Comparison of ENCODE assay signal across 20 cellular contexts in the genomic region with DNA sequence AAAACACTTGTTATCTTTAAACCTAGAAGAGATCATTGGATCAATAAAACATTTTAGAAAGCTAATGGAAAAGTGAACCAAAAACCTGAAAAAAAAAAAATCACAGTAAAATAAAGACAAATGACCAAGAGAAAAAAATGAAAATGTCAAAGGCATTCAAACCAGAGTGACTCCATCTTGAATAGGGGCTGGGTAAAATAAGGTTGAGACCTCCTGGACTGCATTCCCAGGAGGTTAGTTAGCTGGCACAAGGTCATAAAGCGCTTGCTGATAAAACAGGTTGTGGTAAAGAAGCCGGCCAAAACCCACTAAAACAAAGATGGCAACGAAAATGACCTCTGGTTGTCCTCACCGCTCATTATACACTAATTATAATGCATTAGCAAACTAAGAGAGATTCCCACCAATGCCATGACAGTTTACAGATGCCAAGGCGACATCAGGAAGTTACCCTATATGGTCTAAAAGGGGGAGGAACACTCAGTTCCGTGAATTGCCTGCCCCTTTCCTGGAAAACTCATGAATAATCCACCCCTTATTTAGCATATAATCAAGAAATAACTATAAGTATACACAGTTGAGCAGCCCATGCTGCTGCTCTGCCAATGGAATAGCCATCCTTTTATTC.
DNase-seq lines count a peak whose midpoint lies in the region; ATAC-seq, FAIRE-seq and TF ChIP-seq lines count a peak whose summit lies in the region.
"Had no signal": no experiment of that assay in that cellular context is flagged by ENCODE, and none has a peak within 500 bp of the region (broad histone marks: within the 10 kb centered on the region; RNA-seq: fewer than 3 reads in every experiment).

No MANE protein-coding gene starts in this region.

- no peak for TF ChIP-seq RAD21 in SK-N-SH (IDR thresholded peaks at IDR 0.05; ENCODE audit: low read length)

- H3K4me2 ChIP-seq in SK-N-SH (no peak overlapping the region), Karpas-422 (ENCODE audit: low read depth, low read length, poor library complexity, severe bottlenecking) (no peak overlapping the region), astrocyte (ENCODE audit: low read length) (no peak overlapping the region)
- H3K4me2 ChIP-seq: GM23338 had no signal

- H3K4me1 ChIP-seq in SK-N-SH (ENCODE audit: control insufficient read depth in 1 of 2, insufficient read depth in 2 of 2, low read depth in 1 of 2, low read length in 1 of 2) (no peaks in the 10 kb centered on the region), Karpas-422 (ENCODE audit: low read length) (peaks cover 5% of the 10 kb centered on the region), astrocyte (ENCODE audit: insufficient read depth, low read length) (peaks cover 15% of the 10 kb centered on the region), BE2C (no peaks in the 10 kb centered on the region)

- no peaks in the 10 kb centered on the region for H4K20me1 ChIP-seq in SK-N-SH (ENCODE audit: insufficient read depth)
- no peaks in the 10 kb centered on the region for H4K20me1 ChIP-seq in Karpas-422 (ENCODE audit: insufficient read depth, low read depth, low read length)
- H4K20me1 ChIP-seq in astrocyte (ENCODE audit: insufficient read depth, low read length) = no peaks in the 10 kb centered on the region

- H3K9me3 Mint-ChIP-seq in astrocyte (ENCODE audit: unreplicated experiment) = no peaks in the 10 kb centered on the region
- H3K9me3 Mint-ChIP-seq: GM23338, IgD-negative memory B cell had no signal

- H3K27me3 Mint-ChIP-seq in astrocyte (ENCODE audit: low read depth, unreplicated experiment) = peaks cover 3% of the 10 kb centered on the region

- H3K27ac Mint-ChIP-seq in astrocyte (ENCODE audit: unreplicated experiment) = no peak overlapping the region
- H3K27ac Mint-ChIP-seq: GM23338, IgD-negative memory B cell had no signal

- H3K9me3 ChIP-seq in SK-N-SH = no peaks in the 10 kb centered on the region
- no peaks in the 10 kb centered on the region for H3K9me3 ChIP-seq in Karpas-422 (ENCODE audit: low read length)
- H3K9me3 ChIP-seq in astrocyte (ENCODE audit: insufficient read depth, low read depth, low read length) = no peaks in the 10 kb centered on the region
- H3K9me3 ChIP-seq in BE2C = no peaks in the 10 kb centered on the region

- no peaks in the 10 kb centered on the region for H3K9me2 ChIP-seq in SK-N-SH
- no peaks in the 10 kb centered on the region for H3K9me2 ChIP-seq in Karpas-422 (replicated peaks; ENCODE audit: insufficient read depth, low read length)

- H3K79me2 ChIP-seq in SK-N-SH (ENCODE audit: insufficient read depth) (no peaks in the 10 kb centered on the region), Karpas-422 (ENCODE audit: low read length) (no peaks in the 10 kb centered on the region), astrocyte (ENCODE audit: insufficient read depth, low read length) (no peaks in the 10 kb centered on the region)

- CTCF ChIA-PET in SK-N-SH (lab: Yijun Ruan, JAX) = interaction anchor here (0.8 to 1.9 kb wide), 2 partner anchors 14 kb away, joined by 3 to 7 read pairs; no protein-coding TSS in a partner anchor

- H2AFZ ChIP-seq in SK-N-SH (ENCODE audit: low read depth) = no peak overlapping the region
- H2AFZ ChIP-seq in Karpas-422 (ENCODE audit: low read length) = no peak overlapping the region
- H2AFZ ChIP-seq in astrocyte (ENCODE audit: low read depth, low read length) = no peak overlapping the region
- H2AFZ ChIP-seq: GM23338 had no signal

- no peak for TF ChIP-seq EP300 in SK-N-SH (IDR thresholded peaks at IDR 0.05; ENCODE audit: borderline replicate concordance in 1 of 2, low read depth in 1 of 2, low read length in 1 of 2)

- no peak for DNase-seq in SK-N-SH
- peak; percentile 49 for DNase-seq in Karpas-422
- DNase-seq in astrocyte (ENCODE audit: low read depth) = peak; percentile 56
- DNase-seq in GM19238 (ENCODE audit: insufficient read length, low spot score) = no peak
- no peak for DNase-seq in SHP77 treated with DMSO at 0.1 percent for 48 hours (lab: John Stamatoyannopoulos, UW)
- DNase-seq in BE2C = no peak
- DNase-seq: ACHN; EL; NCI-H1105; NCI-H1694 treated with DMSO at 0.1 percent for 48 hours; NCI-H2227 treated with DMSO at 0.1 percent for 48 hours; NCI-H510A treated with DMSO at 0.1 percent for 48 hours; NK-92 treated with Interleukin-12 subunit alpha and Interleukin-12 subunit beta, amount 100 ng/mL, for 24 hours; SHP77 had no signal

- no peak for FAIRE-seq in astrocyte (lab: Jason Lieb, UNC)
- FAIRE-seq: GM12891, HTR-8/SVneo had no signal

- ATAC-seq in SK-N-SH treated with all-trans-retinoic acid at 6 μM for 48 hours = no peak
- ATAC-seq: GM23338 had no signal

- H3K36me3 Mint-ChIP-seq in astrocyte (ENCODE audit: low read depth, unreplicated experiment) = no peaks in the 10 kb centered on the region
- H3K36me3 Mint-ChIP-seq: IgD-negative memory B cell had no signal

- 55% methylated on average over 6 of the region's 6 CpGs for WGBS in SK-N-SH (ENCODE audit: low lambda C conversion rate)

- H3K36me3 ChIP-seq in SK-N-SH (replicated peaks in 1 of 2; ENCODE audit: control insufficient read depth in 1 of 2, insufficient read depth in 2 of 2, low read length in 1 of 2) = no peaks in the 10 kb centered on the region
- no peaks in the 10 kb centered on the region for H3K36me3 ChIP-seq in Karpas-422 (ENCODE audit: insufficient read depth, low read length)
- H3K36me3 ChIP-seq in astrocyte (ENCODE audit: insufficient read depth, low read length) = no peaks in the 10 kb centered on the region
- H3K36me3 ChIP-seq in BE2C = no peaks in the 10 kb centered on the region

- H3K9ac ChIP-seq in SK-N-SH (no peak overlapping the region), Karpas-422 (ENCODE audit: low read length) (no peak overlapping the region), astrocyte (ENCODE audit: low read length) (no peak overlapping the region)

- peaks cover 23% of the 10 kb centered on the region for H3K4me1 Mint-ChIP-seq in astrocyte (ENCODE audit: low read depth, unreplicated experiment)

- H3K27ac ChIP-seq in SK-N-SH (ENCODE audit: low read depth in 2 of 2, low read length in 1 of 2) (no peak overlapping the region), Karpas-422 (ENCODE audit: low read length) (no peak overlapping the region), astrocyte (ENCODE audit: low read depth, low read length) (no peak overlapping the region)
- H3K27ac ChIP-seq: C4-2B had no signal

- no peaks in the 10 kb centered on the region for H3F3A ChIP-seq in SK-N-SH (replicated peaks; ENCODE audit: insufficient read depth)

- no peak overlapping the region for H3K4me3 Mint-ChIP-seq in astrocyte (ENCODE audit: unreplicated experiment)
- H3K4me3 Mint-ChIP-seq: GM23338, IgD-negative memory B cell had no signal

- H3K27me3 ChIP-seq in SK-N-SH (ENCODE audit: insufficient read depth) = no peaks in the 10 kb centered on the region
- H3K27me3 ChIP-seq in Karpas-422 (ENCODE audit: low read length) = no peaks in the 10 kb centered on the region
- H3K27me3 ChIP-seq in astrocyte (ENCODE audit: insufficient read depth, low read length) = no peaks in the 10 kb centered on the region
- no peaks in the 10 kb centered on the region for H3K27me3 ChIP-seq in BE2C

- H3K4me3 ChIP-seq in SK-N-SH (ENCODE audit: low read depth in 2 of 2, low read length in 1 of 2) = no peak overlapping the region
- no peak overlapping the region for H3K4me3 ChIP-seq in Karpas-422 (ENCODE audit: low read length)
- no peak overlapping the region for H3K4me3 ChIP-seq in astrocyte (ENCODE audit: insufficient read depth, low read depth, low read length)
- H3K4me3 ChIP-seq in BE2C (ENCODE audit: low read depth, low read length) = no peak overlapping the region
- H3K4me3 ChIP-seq: GM23338 had no signal

- TF ChIP-seq CTCF in SK-N-SH (IDR thresholded peaks at IDR 0.05) = no peak
- TF ChIP-seq CTCF in astrocyte (IDR thresholded peaks at IDR 0.05; ENCODE audit: insufficient read depth, low read depth, low read length) = no peak
- no peak for TF ChIP-seq CTCF in BE2C (IDR thresholded peaks at IDR 0.05; ENCODE audit: low read depth, low read length)

- POLR2A ChIA-PET in SK-N-SH (lab: Yijun Ruan, JAX) = no interaction called here

TF ChIP-seq in SK-N-SH treated with all-trans-retinoic acid at 6 μM for 48 hours, 23 proteins besides CTCF, POLR2A, EP300 and RAD21 (continues in another document):
- TF ChIP-seq CSDC2 (CRISPR knock-in tag; IDR thresholded peaks at IDR 0.05) (peak; percentile 85; the same call in 1 of the 2 replicates), ZC3H10 (CRISPR knock-in tag; IDR thresholded peaks at IDR 0.05) (no peak), RARB (CRISPR knock-in tag; IDR thresholded peaks at IDR 0.05) (no peak), ARNTL (CRISPR knock-in tag; IDR thresholded peaks at IDR 0.05; ENCODE audit: borderline replicate concordance, low read depth) (no peak), SNAI2 (CRISPR knock-in tag; IDR thresholded peaks at IDR 0.05) (no peak; the same call in 1 of the 2 replicates), ZFP3 (CRISPR knock-in tag; IDR thresholded peaks at IDR 0.05) (0 out of 2 replicates have a peak, but pooled peaks have one; percentile 29)

TF ChIP-seq in SK-N-SH, 30 proteins besides CTCF, POLR2A, EP300 and RAD21 (continues in another document):
- TF ChIP-seq FOXJ3 (CRISPR knock-in tag; IDR thresholded peaks at IDR 0.05) (no peak), FOSL2 (IDR thresholded peaks at IDR 0.05; ENCODE audit: borderline replicate concordance, low read depth) (no peak), EZH2phosphoT487 (IDR thresholded peaks at IDR 0.05; ENCODE audit: borderline replicate concordance, low read depth) (no peak), CHD2 (IDR thresholded peaks at IDR 0.05; ENCODE audit: low read length, partially characterized antibody) (no peak), TEAD4 (IDR thresholded peaks at IDR 0.05; ENCODE audit: borderline replicate concordance, insufficient read depth) (no peak), RCOR1 (IDR thresholded peaks at IDR 0.05; ENCODE audit: low read length) (no peak), POLR2AphosphoS5 (IDR thresholded peaks at IDR 0.05; ENCODE audit: low read depth, low read length) (no peak)
- TF ChIP-seq, protein P1, sequence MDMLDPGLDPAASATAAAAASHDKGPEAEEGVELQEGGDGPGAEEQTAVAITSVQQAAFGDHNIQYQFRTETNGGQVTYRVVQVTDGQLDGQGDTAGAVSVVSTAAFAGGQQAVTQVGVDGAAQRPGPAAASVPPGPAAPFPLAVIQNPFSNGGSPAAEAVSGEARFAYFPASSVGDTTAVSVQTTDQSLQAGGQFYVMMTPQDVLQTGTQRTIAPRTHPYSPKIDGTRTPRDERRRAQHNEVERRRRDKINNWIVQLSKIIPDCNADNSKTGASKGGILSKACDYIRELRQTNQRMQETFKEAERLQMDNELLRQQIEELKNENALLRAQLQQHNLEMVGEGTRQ (IDR thresholded peaks at IDR 0.05; ENCODE audit: borderline replicate concordance, low read depth, low read length) = no peak

Comparison
In these comparisons a context has a peak if more than half of its experiments do, and no peak if none do; other contexts are left out.
1. DNase-seq: peak in Karpas-422 (single experiment) and astrocyte (single experiment); none in SK-N-SH (single experiment), GM19238 (single experiment), SHP77 treated with DMSO at 0.1 percent for 48 hours (single experiment) and BE2C (single experiment).